ENCODE assay signal across 15 cellular contexts in genomic region chr2:114005110-114005783, GRCh38.
"Had no signal": no experiment of that assay in that cellular context is flagged by ENCODE, and none has a peak within 500 bp of the region (broad histone marks: within the 10 kb centered on the region; RNA-seq: fewer than 3 reads in every experiment).

No MANE protein-coding gene starts in this region.

- DNase-seq: activated CD4-positive, alpha-beta memory T cell treated with anti-CD3 and anti-CD28 coated beads, Interleukin-2, amount 10 ng/mL, durations not matched to agents 7 days and 5 days; activated CD4-positive, alpha-beta T cell treated with anti-CD3 and anti-CD28 coated beads for 4 hours; activated naive CD4-positive, alpha-beta T cell treated with anti-CD3 and anti-CD28 coated beads, Interleukin-2, amount 10 ng/mL, durations not matched to agents 7 days and 5 days; activated T-cell treated with anti-CD3 and anti-CD28 coated beads, Interleukin-2, amount 50 U/mL, for 24 hours; effector memory CD4-positive, alpha-beta T cell; foreskin fibroblast; glutamatergic neuron; left ventricle myocardium inferior; mucosa of descending colon; naive thymus-derived CD4-positive, alpha-beta T cell; stimulated activated CD4-positive, alpha-beta T cell treated with anti-CD3 and anti-CD28 coated beads, Interleukin-12 subunit alpha, Interleukin-12 subunit beta, amount 100 ng/mL, for 4 hours; stimulated activated CD4-positive, alpha-beta T cell treated with anti-CD3 and anti-CD28 coated beads, Interleukin-2, amount 100 ng/mL, for 24 hours; upper lobe of right lung had no signal

- H3K4me3 ChIP-seq: left ventricle myocardium inferior, mucosa of descending colon, thoracic aorta, upper lobe of right lung had no signal

- ATAC-seq: mucosa of descending colon; naive thymus-derived CD4-positive, alpha-beta T cell; stimulated activated effector memory CD8-positive, alpha-beta T cell treated with anti-CD3 and anti-CD28 coated beads, Interleukin-12 subunit alpha, Interleukin-12 subunit beta, amount 100 ng/mL, for 72 hours; upper lobe of right lung had no signal
